Comparison of ENCODE assay signal across 22 cellular contexts in genomic region chr12:127063339-127064090, GRCh38.
DNase-seq lines count a peak whose midpoint lies in the region; ATAC-seq and TF ChIP-seq lines count a peak whose summit lies in the region.
"Had no signal": no experiment of that assay in that cellular context is flagged by ENCODE, and none has a peak within 500 bp of the region (broad histone marks: within the 10 kb centered on the region; RNA-seq: fewer than 3 reads in every experiment).

No MANE protein-coding gene starts in this region.

- no peak overlapping the region for H3K4me3 ChIP-seq in heart left ventricle
- H3K4me3 ChIP-seq: lung, suprapubic skin had no signal

- H3K27me3 Mint-ChIP-seq in T-cell, result peaks cover 3 to 7% of the 10 kb centered on the region in 2 donors

- no peaks in the 10 kb centered on the region for H3K9me3 ChIP-seq in heart left ventricle
- H3K9me3 ChIP-seq: suprapubic skin had no signal

- no peak overlapping the region for H3K27ac Mint-ChIP-seq in T-cell
- H3K27ac Mint-ChIP-seq: CD4-positive, alpha-beta T cell; IgD-negative memory B cell had no signal

- H3K4me1 ChIP-seq in heart left ventricle, result no peaks in the 10 kb centered on the region
- H3K4me1 ChIP-seq: suprapubic skin had no signal

- TF ChIP-seq POLR2A in heart left ventricle (IDR thresholded peaks at IDR 0.05), result no peak

- no peaks in the 10 kb centered on the region for H3K4me1 Mint-ChIP-seq in T-cell

- DNase-seq in EH (ENCODE audit: low read depth), result peak; percentile 35
- DNase-seq in NCI-H2081 (lab: John Stamatoyannopoulos, UW), result peak; percentile 73 to 93
- DNase-seq in SHP77 (lab: John Stamatoyannopoulos, UW), result peak; percentile 56 to 61
- peak; percentile 39 for DNase-seq in left kidney (ENCODE audit: low read depth, low spot score)
- no peak for DNase-seq in kidney glomerular epithelial cell (lab: John Stamatoyannopoulos, UW)
- no peak for DNase-seq in MV-4-11 (lab: John Stamatoyannopoulos, UW)
- DNase-seq in heart left ventricle, result no peak
- no peak for DNase-seq in T-cell
- DNase-seq: activated CD4-positive, alpha-beta T cell treated with anti-CD3 and anti-CD28 coated beads, Interleukin-2, amount 50 U/mL, for 4 hours; activated naive CD4-positive, alpha-beta T cell; amniotic stem cell; caudate nucleus; CD4-positive, alpha-beta T cell; glutamatergic neuron; NCI-H345; nucleus accumbens; right cardiac atrium; stimulated activated CD4-positive, alpha-beta T cell treated with anti-CD3 and anti-CD28 coated beads, Interleukin-15, amount 100 ng/mL, for 24 hours had no signal

- H3K36me3 Mint-ChIP-seq in T-cell, result no peaks in the 10 kb centered on the region
- H3K36me3 Mint-ChIP-seq: IgD-negative memory B cell had no signal

- POLR2A ChIA-PET in T-cell (lab: Charles Lee), result interaction anchor here in 1 of 2 donors (0.6 kb wide), 1 partner anchor 474 kb away, joined by 3 read pairs; no protein-coding TSS in a partner anchor

- intact Hi-C loops in heart left ventricle (cut with DNase I), result no loop called here

- ATAC-seq in heart left ventricle (no peak), T-cell (replicated peaks in 1 of 4) (no peak)
- ATAC-seq: right cardiac atrium had no signal

- CTCF ChIA-PET in T-cell (lab: Charles Lee), result no interaction called here

- no peaks in the 10 kb centered on the region for H3K27me3 ChIP-seq in heart left ventricle
- H3K27me3 ChIP-seq: suprapubic skin had no signal

- no peak overlapping the region for H3K27ac ChIP-seq in heart left ventricle
- H3K27ac ChIP-seq: suprapubic skin, VCaP had no signal

- no peaks in the 10 kb centered on the region for H3K36me3 ChIP-seq in heart left ventricle
- H3K36me3 ChIP-seq: suprapubic skin had no signal

- WGBS in heart left ventricle, 4 donors, result 78 to 88% (median 85%) methylated on average over 18 of the region's 18 CpGs

- peaks cover 0 to 6% (median 0%) of the 10 kb centered on the region in 3 donors for H3K9me3 Mint-ChIP-seq in T-cell
- H3K9me3 Mint-ChIP-seq: CD4-positive, alpha-beta T cell; IgD-negative memory B cell had no signal

- no peak for TF ChIP-seq CTCF in heart left ventricle (IDR thresholded peaks at IDR 0.05)

- H3K4me3 Mint-ChIP-seq in T-cell, result no peak overlapping the region
- H3K4me3 Mint-ChIP-seq: CD4-positive, alpha-beta T cell; IgD-negative memory B cell had no signal

Comparison
In these comparisons a context has a peak if more than half of its experiments do, and no peak if none do; other contexts are left out.
1. DNase-seq: peak in EH (single experiment), NCI-H2081 (2 of 2), SHP77 (2 of 2) and left kidney (single experiment); none in kidney glomerular epithelial cell (single experiment), MV-4-11 (single experiment), heart left ventricle (0 of 5) and T-cell (0 of 34).